In genomic region chr9:134146774-134147493, GRCh38 we compare ENCODE assay signal across 18 cellular contexts. TPM values are rescaled to one million over a fixed set of nuclear protein-coding genes. Genes with fewer than 3 reads are reported as not detected.
"Had no signal": no experiment of that assay in that cellular context is flagged by ENCODE, and none has a peak within 500 bp of the region (broad histone marks: within the 10 kb centered on the region; RNA-seq: fewer than 3 reads in every experiment).

No MANE protein-coding gene starts in this region.

- H3K4me3 ChIP-seq: lower lobe of right lung, smooth muscle cell, tibial nerve had no signal

- H3K27me3 Mint-ChIP-seq: activated naive CD4-positive, alpha-beta T cell treated with anti-CD3 and anti-CD28 coated beads, Interleukin-2, amount 50 U/mL, for 24 hours; central memory CD8-positive, alpha-beta T cell; effector memory CD8-positive, alpha-beta T cell had no signal

- H3K4me3 Mint-ChIP-seq: activated naive CD4-positive, alpha-beta T cell treated with anti-CD3 and anti-CD28 coated beads, Interleukin-2, amount 50 U/mL, for 24 hours; central memory CD8-positive, alpha-beta T cell; effector memory CD8-positive, alpha-beta T cell; immature natural killer cell; natural killer cell had no signal

- H3K27me3 ChIP-seq: tibial nerve had no signal

- H3K4me1 ChIP-seq: lower lobe of right lung, tibial nerve had no signal

- H3K27ac Mint-ChIP-seq: activated naive CD4-positive, alpha-beta T cell treated with anti-CD3 and anti-CD28 coated beads, Interleukin-2, amount 50 U/mL, for 24 hours; effector memory CD8-positive, alpha-beta T cell; immature natural killer cell; natural killer cell had no signal

- H3K27ac ChIP-seq: lower lobe of right lung, tibial nerve had no signal

- ATAC-seq: effector memory CD8-positive, alpha-beta T cell; lower lobe of right lung; natural killer cell; right cardiac atrium had no signal

- H3K9me3 ChIP-seq: lower lobe of right lung, tibial nerve had no signal

- DNase-seq: activated CD4-positive, alpha-beta T cell treated with anti-CD3 and anti-CD28 coated beads for 48 hours; activated CD8-positive, alpha-beta memory T cell treated with anti-CD3 and anti-CD28 coated beads for 24 hours; activated T-cell treated with anti-CD3 and anti-CD28 coated beads for 4 hours; effector memory CD8-positive, alpha-beta T cell; immature natural killer cell; left cardiac atrium; lower lobe of right lung; natural killer cell; nucleus accumbens; right cardiac atrium; T-helper 1 cell had no signal

- H3K4me1 Mint-ChIP-seq: activated naive CD4-positive, alpha-beta T cell treated with anti-CD3 and anti-CD28 coated beads, Interleukin-2, amount 50 U/mL, for 24 hours; natural killer cell had no signal

- H3K9me3 Mint-ChIP-seq: activated naive CD4-positive, alpha-beta T cell treated with anti-CD3 and anti-CD28 coated beads, Interleukin-2, amount 50 U/mL, for 24 hours; central memory CD8-positive, alpha-beta T cell; effector memory CD8-positive, alpha-beta T cell; immature natural killer cell; natural killer cell had no signal

RNA-seq across cellular contexts. Expression of gene RNU6ATAC, which starts 17.4 kb away (rescaled TPM):
- total RNA-seq: fibroblast of villous mesenchyme, mononuclear cell, smooth muscle cell, tibial nerve had no signal
- polyA plus RNA-seq: esophagus, immature natural killer cell, right cardiac atrium, smooth muscle cell had no signal
